ENCODE assay signal across 2 cellular contexts in the genomic region with DNA sequence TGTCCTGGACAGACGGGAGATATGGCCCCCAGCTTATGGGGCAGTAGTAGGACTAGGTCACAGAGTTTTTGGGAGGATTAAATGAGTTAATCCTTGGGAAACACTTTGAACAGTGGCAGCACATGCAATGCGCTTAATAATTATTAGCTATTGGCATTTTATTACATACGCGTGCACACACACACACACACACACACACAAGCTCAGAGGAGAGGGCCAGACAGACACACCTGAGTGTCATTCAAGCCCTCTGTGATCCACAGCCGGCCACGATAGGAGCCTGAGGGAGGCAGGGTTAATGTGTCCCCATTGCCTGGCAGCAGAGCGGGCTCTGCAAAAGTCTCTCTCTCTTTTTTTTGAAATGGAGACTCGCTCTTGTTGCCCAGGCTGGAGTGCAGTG.
TF ChIP-seq lines count a peak whose summit lies in the region.

No MANE protein-coding gene starts in this region.

TF ChIP-seq in SK-N-SH, 30 proteins besides CTCF, POLR2A, EP300 and RAD21 (continued from another document):
- TF ChIP-seq, protein P1, sequence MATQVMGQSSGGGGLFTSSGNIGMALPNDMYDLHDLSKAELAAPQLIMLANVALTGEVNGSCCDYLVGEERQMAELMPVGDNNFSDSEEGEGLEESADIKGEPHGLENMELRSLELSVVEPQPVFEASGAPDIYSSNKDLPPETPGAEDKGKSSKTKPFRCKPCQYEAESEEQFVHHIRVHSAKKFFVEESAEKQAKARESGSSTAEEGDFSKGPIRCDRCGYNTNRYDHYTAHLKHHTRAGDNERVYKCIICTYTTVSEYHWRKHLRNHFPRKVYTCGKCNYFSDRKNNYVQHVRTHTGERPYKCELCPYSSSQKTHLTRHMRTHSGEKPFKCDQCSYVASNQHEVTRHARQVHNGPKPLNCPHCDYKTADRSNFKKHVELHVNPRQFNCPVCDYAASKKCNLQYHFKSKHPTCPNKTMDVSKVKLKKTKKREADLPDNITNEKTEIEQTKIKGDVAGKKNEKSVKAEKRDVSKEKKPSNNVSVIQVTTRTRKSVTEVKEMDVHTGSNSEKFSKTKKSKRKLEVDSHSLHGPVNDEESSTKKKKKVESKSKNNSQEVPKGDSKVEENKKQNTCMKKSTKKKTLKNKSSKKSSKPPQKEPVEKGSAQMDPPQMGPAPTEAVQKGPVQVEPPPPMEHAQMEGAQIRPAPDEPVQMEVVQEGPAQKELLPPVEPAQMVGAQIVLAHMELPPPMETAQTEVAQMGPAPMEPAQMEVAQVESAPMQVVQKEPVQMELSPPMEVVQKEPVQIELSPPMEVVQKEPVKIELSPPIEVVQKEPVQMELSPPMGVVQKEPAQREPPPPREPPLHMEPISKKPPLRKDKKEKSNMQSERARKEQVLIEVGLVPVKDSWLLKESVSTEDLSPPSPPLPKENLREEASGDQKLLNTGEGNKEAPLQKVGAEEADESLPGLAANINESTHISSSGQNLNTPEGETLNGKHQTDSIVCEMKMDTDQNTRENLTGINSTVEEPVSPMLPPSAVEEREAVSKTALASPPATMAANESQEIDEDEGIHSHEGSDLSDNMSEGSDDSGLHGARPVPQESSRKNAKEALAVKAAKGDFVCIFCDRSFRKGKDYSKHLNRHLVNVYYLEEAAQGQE (IDR thresholded peaks at IDR 0.05; ENCODE audit: low read depth, low read length), result no peak

TF ChIP-seq in SK-N-SH treated with all-trans-retinoic acid at 6 μM for 48 hours, 23 proteins besides CTCF, POLR2A, EP300 and RAD21 (continued from another document):
- TF ChIP-seq, protein P2, sequence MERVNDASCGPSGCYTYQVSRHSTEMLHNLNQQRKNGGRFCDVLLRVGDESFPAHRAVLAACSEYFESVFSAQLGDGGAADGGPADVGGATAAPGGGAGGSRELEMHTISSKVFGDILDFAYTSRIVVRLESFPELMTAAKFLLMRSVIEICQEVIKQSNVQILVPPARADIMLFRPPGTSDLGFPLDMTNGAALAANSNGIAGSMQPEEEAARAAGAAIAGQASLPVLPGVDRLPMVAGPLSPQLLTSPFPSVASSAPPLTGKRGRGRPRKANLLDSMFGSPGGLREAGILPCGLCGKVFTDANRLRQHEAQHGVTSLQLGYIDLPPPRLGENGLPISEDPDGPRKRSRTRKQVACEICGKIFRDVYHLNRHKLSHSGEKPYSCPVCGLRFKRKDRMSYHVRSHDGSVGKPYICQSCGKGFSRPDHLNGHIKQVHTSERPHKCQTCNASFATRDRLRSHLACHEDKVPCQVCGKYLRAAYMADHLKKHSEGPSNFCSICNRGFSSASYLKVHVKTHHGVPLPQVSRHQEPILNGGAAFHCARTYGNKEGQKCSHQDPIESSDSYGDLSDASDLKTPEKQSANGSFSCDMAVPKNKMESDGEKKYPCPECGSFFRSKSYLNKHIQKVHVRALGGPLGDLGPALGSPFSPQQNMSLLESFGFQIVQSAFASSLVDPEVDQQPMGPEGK (CRISPR knock-in tag; IDR thresholded peaks at IDR 0.05; ENCODE audit: borderline replicate concordance), result no peak
- TF ChIP-seq ISL1 (CRISPR knock-in tag; IDR thresholded peaks at IDR 0.05) (no peak), RARB (CRISPR knock-in tag; IDR thresholded peaks at IDR 0.05) (no peak), BACH2 (CRISPR knock-in tag; IDR thresholded peaks at IDR 0.05; ENCODE audit: borderline replicate concordance) (no peak), ZNF70 (CRISPR knock-in tag; IDR thresholded peaks at IDR 0.05) (no peak), SNAI2 (CRISPR knock-in tag; IDR thresholded peaks at IDR 0.05) (no peak), ZC3H10 (CRISPR knock-in tag; IDR thresholded peaks at IDR 0.05) (no peak), ESRRG (CRISPR knock-in tag; IDR thresholded peaks at IDR 0.05) (no peak), ZNF8 (CRISPR knock-in tag; IDR thresholded peaks at IDR 0.05) (no peak), PPARA (CRISPR knock-in tag; IDR thresholded peaks at IDR 0.05; ENCODE audit: borderline replicate concordance) (no peak), TCF4 (CRISPR knock-in tag; IDR thresholded peaks at IDR 0.05; ENCODE audit: borderline replicate concordance) (no peak), ZFP30 (CRISPR knock-in tag; IDR thresholded peaks at IDR 0.05) (no peak), CSDC2 (CRISPR knock-in tag; IDR thresholded peaks at IDR 0.05) (no peak)
- TF ChIP-seq, protein P3, sequence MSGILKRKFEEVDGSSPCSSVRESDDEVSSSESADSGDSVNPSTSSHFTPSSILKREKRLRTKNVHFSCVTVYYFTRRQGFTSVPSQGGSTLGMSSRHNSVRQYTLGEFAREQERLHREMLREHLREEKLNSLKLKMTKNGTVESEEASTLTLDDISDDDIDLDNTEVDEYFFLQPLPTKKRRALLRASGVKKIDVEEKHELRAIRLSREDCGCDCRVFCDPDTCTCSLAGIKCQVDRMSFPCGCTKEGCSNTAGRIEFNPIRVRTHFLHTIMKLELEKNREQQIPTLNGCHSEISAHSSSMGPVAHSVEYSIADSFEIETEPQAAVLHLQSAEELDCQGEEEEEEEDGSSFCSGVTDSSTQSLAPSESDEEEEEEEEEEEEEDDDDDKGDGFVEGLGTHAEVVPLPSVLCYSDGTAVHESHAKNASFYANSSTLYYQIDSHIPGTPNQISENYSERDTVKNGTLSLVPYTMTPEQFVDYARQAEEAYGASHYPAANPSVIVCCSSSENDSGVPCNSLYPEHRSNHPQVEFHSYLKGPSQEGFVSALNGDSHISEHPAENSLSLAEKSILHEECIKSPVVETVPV (CRISPR knock-in tag; IDR thresholded peaks at IDR 0.05), result no peak
- TF ChIP-seq, protein P4, sequence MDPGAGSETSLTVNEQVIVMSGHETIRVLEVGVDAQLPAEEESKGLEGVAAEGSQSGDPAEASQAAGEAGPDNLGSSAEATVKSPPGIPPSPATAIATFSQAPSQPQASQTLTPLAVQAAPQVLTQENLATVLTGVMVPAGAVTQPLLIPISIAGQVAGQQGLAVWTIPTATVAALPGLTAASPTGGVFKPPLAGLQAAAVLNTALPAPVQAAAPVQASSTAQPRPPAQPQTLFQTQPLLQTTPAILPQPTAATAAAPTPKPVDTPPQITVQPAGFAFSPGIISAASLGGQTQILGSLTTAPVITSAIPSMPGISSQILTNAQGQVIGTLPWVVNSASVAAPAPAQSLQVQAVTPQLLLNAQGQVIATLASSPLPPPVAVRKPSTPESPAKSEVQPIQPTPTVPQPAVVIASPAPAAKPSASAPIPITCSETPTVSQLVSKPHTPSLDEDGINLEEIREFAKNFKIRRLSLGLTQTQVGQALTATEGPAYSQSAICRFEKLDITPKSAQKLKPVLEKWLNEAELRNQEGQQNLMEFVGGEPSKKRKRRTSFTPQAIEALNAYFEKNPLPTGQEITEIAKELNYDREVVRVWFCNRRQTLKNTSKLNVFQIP (CRISPR knock-in tag; IDR thresholded peaks at IDR 0.05; ENCODE audit: borderline replicate concordance, low read depth), result no peak
- TF ChIP-seq, protein P5, sequence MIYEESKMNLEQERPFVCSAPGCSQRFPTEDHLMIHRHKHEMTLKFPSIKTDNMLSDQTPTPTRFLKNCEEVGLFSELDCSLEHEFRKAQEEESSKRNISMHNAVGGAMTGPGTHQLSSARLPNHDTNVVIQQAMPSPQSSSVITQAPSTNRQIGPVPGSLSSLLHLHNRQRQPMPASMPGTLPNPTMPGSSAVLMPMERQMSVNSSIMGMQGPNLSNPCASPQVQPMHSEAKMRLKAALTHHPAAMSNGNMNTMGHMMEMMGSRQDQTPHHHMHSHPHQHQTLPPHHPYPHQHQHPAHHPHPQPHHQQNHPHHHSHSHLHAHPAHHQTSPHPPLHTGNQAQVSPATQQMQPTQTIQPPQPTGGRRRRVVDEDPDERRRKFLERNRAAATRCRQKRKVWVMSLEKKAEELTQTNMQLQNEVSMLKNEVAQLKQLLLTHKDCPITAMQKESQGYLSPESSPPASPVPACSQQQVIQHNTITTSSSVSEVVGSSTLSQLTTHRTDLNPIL (CRISPR knock-in tag; IDR thresholded peaks at IDR 0.05; ENCODE audit: low read depth), result no peak
